In the genomic region with DNA sequence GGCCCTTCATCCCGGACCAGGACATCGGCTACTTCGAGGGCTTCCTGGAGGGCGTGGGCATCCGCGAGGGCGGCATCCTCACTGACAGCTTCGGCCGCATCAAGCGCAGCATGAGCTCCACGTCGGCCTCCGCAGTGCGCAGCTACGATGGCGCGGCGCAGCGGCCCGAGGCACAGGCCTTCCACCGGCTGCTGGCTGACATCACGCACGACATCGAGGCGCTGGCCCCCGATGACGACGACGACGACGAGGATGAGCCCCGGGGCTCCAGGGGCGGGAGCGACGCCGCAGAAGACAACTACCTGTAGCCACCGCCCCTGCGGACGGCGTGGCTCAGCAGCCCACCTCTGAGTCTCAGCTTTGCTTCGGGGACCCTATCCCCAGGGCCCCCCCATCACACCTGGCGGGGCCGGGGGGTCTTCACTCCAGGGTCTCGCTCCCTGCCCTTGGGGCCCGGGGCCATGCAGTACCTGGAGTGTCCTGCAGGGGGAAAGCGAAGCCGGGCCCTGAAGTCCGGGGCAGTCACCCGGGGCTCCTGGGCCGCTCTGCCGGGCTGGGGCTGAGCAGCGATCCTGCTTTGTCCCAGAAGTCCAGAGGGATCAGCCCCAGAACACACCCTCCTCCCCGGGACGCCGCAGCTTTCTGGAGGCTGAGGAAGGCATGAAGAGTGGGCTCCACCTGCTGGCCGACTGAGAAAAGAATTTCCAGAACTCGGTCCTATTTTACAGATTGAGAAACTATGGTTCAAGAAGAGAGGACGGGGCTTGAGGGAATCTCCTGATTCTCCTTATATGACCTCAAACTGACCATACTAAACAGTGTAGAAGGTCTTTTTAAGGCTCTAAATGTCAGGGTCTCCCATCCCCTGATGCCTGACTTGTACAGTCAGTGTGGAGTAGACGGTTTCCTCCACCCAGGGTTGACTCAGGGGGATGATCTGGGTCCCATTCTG, we compare ENCODE assay signal across 8 cellular contexts. TPM values are rescaled to one million over a fixed set of nuclear protein-coding genes. Genes with fewer than 3 reads are reported as not detected.
A peak's percentile ranks its signal among the peaks of the same experiment; 100 is the strongest.
DNase-seq lines count a peak whose midpoint lies in the region; ATAC-seq and TF ChIP-seq lines count a peak whose summit lies in the region.

No MANE protein-coding gene starts in this region.

- DNase-seq in NCI-H1694 treated with DMSO at 0.1 percent for 48 hours (lab: John Stamatoyannopoulos, UW) = peak; percentile 84
- peak; percentile 26 to 43 (median 34) for DNase-seq in T-helper 17 cell
- peak in 1 of 2 donors; percentile 78 for DNase-seq in ascending aorta (ENCODE audit: low spot score in 2 of 2)
- DNase-seq in left ventricle myocardium superior = peak; percentile 84

- H3K27ac Mint-ChIP-seq in T-helper 17 cell = no peak overlapping the region

- H3K36me3 Mint-ChIP-seq in T-helper 17 cell (ENCODE audit: low read depth) = peaks cover 6% of the 10 kb centered on the region

- peaks cover 57% of the 10 kb centered on the region for H3K27me3 Mint-ChIP-seq in T-helper 17 cell

- H3K9ac ChIP-seq in rectal smooth muscle tissue (ENCODE audit: low read length) = no peak overlapping the region

- ATAC-seq in T-helper 17 cell (peak; percentile 78), left ventricle myocardium superior (peak; percentile 86), HG02840 (IDR thresholded peaks at IDR 0.05; ENCODE audit: low FRiP score, unreplicated experiment) (no peak), HG03520 (IDR thresholded peaks at IDR 0.05; ENCODE audit: unreplicated experiment) (no peak)

- TF ChIP-seq CTCF in GM12875 (IDR thresholded peaks at IDR 0.05; ENCODE audit: borderline replicate concordance, insufficient read depth, low read depth, low read length) (peak; percentile 99), ascending aorta (IDR thresholded peaks at IDR 0.05) (peak; percentile 73 to 82 (median 74))

- H3K4me3 Mint-ChIP-seq in T-helper 17 cell = peak overlapping the region; percentile 70

- H3K27me3 ChIP-seq in ascending aorta (no peaks in the 10 kb centered on the region), rectal smooth muscle tissue (ENCODE audit: control insufficient read depth, insufficient read depth, low read length) (peaks cover 2% of the 10 kb centered on the region)

- no peak overlapping the region for H3K27ac ChIP-seq in ascending aorta
- H3K27ac ChIP-seq in rectal smooth muscle tissue (ENCODE audit: low read depth, low read length) = no peak overlapping the region

- intact Hi-C loops in ascending aorta (cut with DNase I) (loop anchor here (1.0 to 10.0 kb wide), 3 partner anchors 78 to 209 kb away; a partner anchor contains a TSS), left ventricle myocardium superior (cut with micrococcal nuclease) (loop anchor here (10.0 kb wide), 1 partner anchor 176 kb away; no protein-coding TSS in a partner anchor)

- H3K4me3 ChIP-seq in GM12875 (ENCODE audit: low read depth, low read length) (no peak overlapping the region), ascending aorta (peak overlapping the region; percentile 10 to 52), rectal smooth muscle tissue (ENCODE audit: low read length) (peak overlapping the region; percentile 27)

- H3K4me1 ChIP-seq in ascending aorta (peaks cover 3 to 8% of the 10 kb centered on the region in 2 donors), rectal smooth muscle tissue (ENCODE audit: control insufficient read depth, insufficient read depth, low read length) (no peaks in the 10 kb centered on the region)

- peaks cover 5% of the 10 kb centered on the region for H3K4me1 Mint-ChIP-seq in T-helper 17 cell

- H3K36me3 ChIP-seq in ascending aorta (no peaks in the 10 kb centered on the region), rectal smooth muscle tissue (ENCODE audit: control insufficient read depth, insufficient read depth, low read length) (no peaks in the 10 kb centered on the region)

- H3K9me3 ChIP-seq in T-helper 17 cell (ENCODE audit: control insufficient read depth, low read length, poor library complexity, severe bottlenecking) (no peaks in the 10 kb centered on the region), ascending aorta (no peaks in the 10 kb centered on the region)

RNA-seq across cellular contexts. Expression of a gene that starts 20.8 kb away (rescaled TPM):
- total RNA-seq in T-helper 17 cell = 1 to 10 TPM; 1.3 to 7.5 TPM
- total RNA-seq in ascending aorta = 16.8 TPM
- 4.4 TPM for total RNA-seq in left ventricle myocardium superior

RNA-seq across cellular contexts. Expression of a gene that starts 21.0 kb away (rescaled TPM):
- total RNA-seq in T-helper 17 cell (not detected), ascending aorta (38.6 TPM), left ventricle myocardium superior (9.2 TPM)

Comparison
In these comparisons a context has a peak if more than half of its experiments do, and no peak if none do; other contexts are left out.
1. ATAC-seq: peak in T-helper 17 cell (single experiment) and left ventricle myocardium superior (single experiment); none in HG02840 (single experiment) and HG03520 (single experiment).
2. RNA of a gene that starts 21.0 kb away (total RNA-seq): 38.6 TPM in ascending aorta (single experiment) and 9.2 TPM in left ventricle myocardium superior (single experiment); not detected in T-helper 17 cell; every median in the first group is over 10 times any median in the second.